In the genomic region with DNA sequence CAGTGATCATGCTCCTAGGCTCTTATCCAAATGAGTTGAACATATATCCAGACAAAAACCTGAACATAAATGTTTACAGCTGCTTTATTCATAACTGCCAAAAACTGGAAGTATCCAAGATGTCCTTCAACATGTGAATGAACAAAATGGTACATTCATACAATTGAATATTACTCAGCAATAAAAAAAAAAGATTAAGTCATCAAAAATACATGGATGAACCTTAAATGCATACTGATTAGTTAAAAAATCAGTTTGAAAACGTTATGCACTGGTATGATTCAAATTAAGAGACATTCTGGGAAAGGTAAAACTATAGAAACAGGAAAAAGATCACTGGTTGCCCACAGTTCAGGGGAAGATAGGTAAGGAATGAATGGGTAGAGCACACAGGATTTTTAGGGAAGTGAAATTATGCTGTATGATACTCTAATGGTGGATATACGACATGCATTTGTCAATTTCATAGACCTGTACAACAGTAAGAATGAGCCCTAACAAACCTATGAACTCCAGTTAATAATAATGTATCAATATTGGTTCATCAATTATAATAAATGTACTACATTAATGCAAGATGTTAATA, we compare ENCODE assay signal across 1 cellular context.
A peak's percentile ranks its signal among the peaks of the same experiment; 100 is the strongest.
TF ChIP-seq lines count a peak whose summit lies in the region.

No MANE protein-coding gene starts in this region.

TF ChIP-seq in GM12878, 131 proteins besides CTCF, POLR2A, EP300 and RAD21:
- peak; percentile 36; the same call in 1 of the 2 replicates for TF ChIP-seq ATF7 (IDR thresholded peaks at IDR 0.05; ENCODE audit: low read depth)
- TF ChIP-seq IRF4 (IDR thresholded peaks at IDR 0.05; ENCODE audit: low read depth, low read length), result no peak
- 0 out of 2 replicates have a peak, but pooled peaks have one; percentile 24 for TF ChIP-seq MTA2 (IDR thresholded peaks at IDR 0.05; ENCODE audit: low read depth)
- TF ChIP-seq RELB (IDR thresholded peaks at IDR 0.05; ENCODE audit: low read depth), result peak; percentile 44; the same call in 1 of the 2 replicates
- TF ChIP-seq, protein P1, sequence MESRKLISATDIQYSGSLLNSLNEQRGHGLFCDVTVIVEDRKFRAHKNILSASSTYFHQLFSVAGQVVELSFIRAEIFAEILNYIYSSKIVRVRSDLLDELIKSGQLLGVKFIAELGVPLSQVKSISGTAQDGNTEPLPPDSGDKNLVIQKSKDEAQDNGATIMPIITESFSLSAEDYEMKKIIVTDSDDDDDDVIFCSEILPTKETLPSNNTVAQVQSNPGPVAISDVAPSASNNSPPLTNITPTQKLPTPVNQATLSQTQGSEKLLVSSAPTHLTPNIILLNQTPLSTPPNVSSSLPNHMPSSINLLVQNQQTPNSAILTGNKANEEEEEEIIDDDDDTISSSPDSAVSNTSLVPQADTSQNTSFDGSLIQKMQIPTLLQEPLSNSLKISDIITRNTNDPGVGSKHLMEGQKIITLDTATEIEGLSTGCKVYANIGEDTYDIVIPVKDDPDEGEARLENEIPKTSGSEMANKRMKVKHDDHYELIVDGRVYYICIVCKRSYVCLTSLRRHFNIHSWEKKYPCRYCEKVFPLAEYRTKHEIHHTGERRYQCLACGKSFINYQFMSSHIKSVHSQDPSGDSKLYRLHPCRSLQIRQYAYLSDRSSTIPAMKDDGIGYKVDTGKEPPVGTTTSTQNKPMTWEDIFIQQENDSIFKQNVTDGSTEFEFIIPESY (IDR thresholded peaks at IDR 0.05), result no peak
- no peak for TF ChIP-seq POLR2AphosphoS5 (IDR thresholded peaks at IDR 0.05; ENCODE audit: low read length)
- 0 out of 2 replicates have a peak, but pooled peaks have one; percentile 30 for TF ChIP-seq JUNB (IDR thresholded peaks at IDR 0.05)
- peak; percentile 24; the same call in 1 of the 2 replicates for TF ChIP-seq RUNX3 (IDR thresholded peaks at IDR 0.05; ENCODE audit: low read length)
- TF ChIP-seq CEBPZ (IDR thresholded peaks at IDR 0.05; ENCODE audit: low read depth, low read length), result no peak
- peak; percentile 89 for TF ChIP-seq SPI1 (IDR thresholded peaks at IDR 0.05; ENCODE audit: borderline replicate concordance, insufficient read depth, low read depth, low read length)
- TF ChIP-seq SRF (IDR thresholded peaks at IDR 0.05; ENCODE audit: low read depth in 2 of 2, low read length in 2 of 2), result no peak
- peak; percentile 44 to 64; a peak in 2 of 4 replicates for TF ChIP-seq IKZF2 (IDR thresholded peaks at IDR 0.05)
- TF ChIP-seq IKZF1 (conservative IDR thresholded peaks at IDR 0.05), result peak; percentile 51; the same call in 1 of the 2 replicates
- TF ChIP-seq PBX3 (IDR thresholded peaks at IDR 0.05; ENCODE audit: insufficient replicate concordance, low read depth, low read length), result no peak
- TF ChIP-seq, protein P2, sequence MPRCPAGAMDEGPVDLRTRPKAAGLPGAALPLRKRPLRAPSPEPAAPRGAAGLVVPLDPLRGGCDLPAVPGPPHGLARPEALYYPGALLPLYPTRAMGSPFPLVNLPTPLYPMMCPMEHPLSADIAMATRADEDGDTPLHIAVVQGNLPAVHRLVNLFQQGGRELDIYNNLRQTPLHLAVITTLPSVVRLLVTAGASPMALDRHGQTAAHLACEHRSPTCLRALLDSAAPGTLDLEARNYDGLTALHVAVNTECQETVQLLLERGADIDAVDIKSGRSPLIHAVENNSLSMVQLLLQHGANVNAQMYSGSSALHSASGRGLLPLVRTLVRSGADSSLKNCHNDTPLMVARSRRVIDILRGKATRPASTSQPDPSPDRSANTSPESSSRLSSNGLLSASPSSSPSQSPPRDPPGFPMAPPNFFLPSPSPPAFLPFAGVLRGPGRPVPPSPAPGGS (IDR thresholded peaks at IDR 0.05; ENCODE audit: borderline replicate concordance, insufficient read depth, low read depth, low read length, poor library complexity, severe bottlenecking), result no peak
